Comparison of ENCODE assay signal across 18 cellular contexts in the genomic region with DNA sequence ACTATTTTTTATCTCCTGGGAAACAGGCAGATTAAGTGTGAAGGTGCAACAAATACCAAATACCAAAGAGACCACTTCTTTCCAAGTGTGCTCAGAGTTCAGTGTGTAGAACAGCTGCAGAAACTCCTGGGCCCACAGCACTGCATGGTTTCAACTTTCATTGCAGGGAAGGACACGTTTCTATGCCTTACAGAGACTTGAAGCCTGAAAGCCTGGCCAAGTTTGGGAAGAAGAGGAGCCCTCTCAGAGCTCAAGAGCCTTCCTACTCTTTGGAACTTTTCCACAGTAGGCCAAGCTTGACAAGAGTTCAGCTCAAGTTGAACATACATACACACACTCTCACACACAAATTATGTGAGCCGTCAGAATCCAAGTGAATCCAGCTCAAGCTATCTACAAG. TPM values are rescaled to one million over a fixed set of nuclear protein-coding genes. Genes with fewer than 3 reads are reported as not detected.
DNase-seq lines count a peak whose midpoint lies in the region; ATAC-seq and TF ChIP-seq lines count a peak whose summit lies in the region.
"Had no signal": no experiment of that assay in that cellular context is flagged by ENCODE, and none has a peak within 500 bp of the region (broad histone marks: within the 10 kb centered on the region; RNA-seq: fewer than 3 reads in every experiment).

No MANE protein-coding gene starts in this region.

- ATAC-seq in IMR-90 (ENCODE audit: low read depth) (no peak), HG03280 (IDR thresholded peaks at IDR 0.05; ENCODE audit: unreplicated experiment) (no peak), GM21515 (IDR thresholded peaks at IDR 0.05; ENCODE audit: unreplicated experiment) (no peak)

- H3K4me3 Mint-ChIP-seq in mesothelial cell of epicardium = peak overlapping the region; percentile 88
- no peak overlapping the region for H3K4me3 Mint-ChIP-seq in activated T-helper 1 cell treated with anti-CD3 and anti-CD28 coated beads, Interleukin-12 subunit alpha, Interleukin-12 subunit beta, Interleukin-2, Interleukin-4 antibody, amounts not matched to agents 30 ng/mL and 10 ng/mL and 1 ng/mL, durations not matched to agents 14 hours and 24 hours and 36 hours
- H3K4me3 Mint-ChIP-seq: activated CD4-positive, alpha-beta T cell treated with anti-CD3 and anti-CD28 coated beads, Interleukin-2, amount 10 ng/mL, durations not matched to agents 24 days and 14 days; H9 had no signal

- H3K18ac ChIP-seq in IMR-90 (ENCODE audit: low read depth, low read length) = no peak overlapping the region

- H3K4me1 ChIP-seq in IMR-90 (ENCODE audit: control insufficient read depth, insufficient read depth, low read length) (peaks cover 28% of the 10 kb centered on the region), subcutaneous abdominal adipose tissue (ENCODE audit: control insufficient read depth in 5 of 5, insufficient read depth in 5 of 5, low read length in 5 of 5) (peaks cover 11 to 78% (median 63%) of the 10 kb centered on the region in 5 donors)

- H2BK20ac ChIP-seq in IMR-90 (ENCODE audit: low read depth, low read length) = no peak overlapping the region

- dilution Hi-C loops in IMR-90 (cut with HindIII; ENCODE audit: low sequenced_read_pairs, unreplicated experiment) = no loop called here

- no peak overlapping the region for H3K56ac ChIP-seq in IMR-90 (ENCODE audit: extremely low read depth, insufficient read depth, low read length)

- H2AK5ac ChIP-seq in IMR-90 (ENCODE audit: low read depth, low read length) = peak overlapping the region; percentile 19

- peak overlapping the region; percentile 100 for H3K27ac Mint-ChIP-seq in mesothelial cell of epicardium
- H3K27ac Mint-ChIP-seq in activated T-helper 1 cell treated with anti-CD3 and anti-CD28 coated beads, Interleukin-12 subunit alpha, Interleukin-12 subunit beta, Interleukin-2, Interleukin-4 antibody, amounts not matched to agents 30 ng/mL and 10 ng/mL and 1 ng/mL, durations not matched to agents 14 hours and 24 hours and 36 hours = no peak overlapping the region
- H3K27ac Mint-ChIP-seq: activated CD4-positive, alpha-beta T cell treated with anti-CD3 and anti-CD28 coated beads, Interleukin-2, amount 10 ng/mL, durations not matched to agents 24 days and 14 days; H9 had no signal

- no peak overlapping the region for H4K8ac ChIP-seq in IMR-90 (ENCODE audit: low read depth in 2 of 2, low read length in 2 of 2)

- H3K79me1 ChIP-seq in IMR-90 (ENCODE audit: low read depth in 1 of 2, low read length in 2 of 2) = peaks cover 20 to 48% of the 10 kb centered on the region in 2 experiments

- H3K4ac ChIP-seq in IMR-90 (ENCODE audit: low read depth, low read length) = peak overlapping the region; percentile 3; the same call in 1 of the 2 replicates

- no peak overlapping the region for H2AFZ ChIP-seq in IMR-90 (replicated peaks; ENCODE audit: low read length, poor library complexity)

- H3K27me3 ChIP-seq in IMR-90 (ENCODE audit: control insufficient read depth, insufficient read depth, low read length) (no peaks in the 10 kb centered on the region), subcutaneous abdominal adipose tissue (ENCODE audit: control insufficient read depth in 5 of 5, insufficient read depth in 4 of 5, low read length in 5 of 5) (no peaks in the 10 kb centered on the region)
- H3K27me3 ChIP-seq: ovary had no signal

- no peak for TF ChIP-seq CTCF in IMR-90 (conservative IDR thresholded peaks at IDR 0.05; ENCODE audit: low read depth, low read length)
- TF ChIP-seq CTCF in mesothelial cell of epicardium (IDR thresholded peaks at IDR 0.05; ENCODE audit: unreplicated experiment) = no peak

- H3K4me2 ChIP-seq in IMR-90 (ENCODE audit: low read depth, low read length) = peak overlapping the region; percentile 10; the same call in 1 of the 2 replicates

- no peak overlapping the region for H2BK15ac ChIP-seq in IMR-90 (ENCODE audit: low read depth, low read length)

- no peak for TF ChIP-seq POLR2A in IMR-90 (IDR thresholded peaks at IDR 0.05; ENCODE audit: low read depth, low read length)

- 0 out of 2 replicates have a peak overlapping the region, but pooled peaks have one; percentile 9 for H2BK120ac ChIP-seq in IMR-90 (ENCODE audit: low read depth, low read length)

- DNase-seq in IMR-90 = peak; percentile 78
- peak; percentile 23 for DNase-seq in ecto neural progenitor cell (ENCODE audit: low spot score)
- DNase-seq in mesothelial cell of epicardium (ENCODE audit: low spot score in 2 of 2, unreplicated experiment in 2 of 2) = no peak
- DNase-seq in activated T-helper 1 cell treated with anti-CD3 and anti-CD28 coated beads, Interleukin-12 subunit alpha, Interleukin-12 subunit beta, Interleukin-2, Interleukin-4 antibody, amounts not matched to agents 30 ng/mL and 10 ng/mL and 1 ng/mL, durations not matched to agents 14 hours and 24 hours and 36 hours (ENCODE audit: low spot score) = no peak
- DNase-seq: activated CD4-positive, alpha-beta T cell treated with anti-CD3 and anti-CD28 coated beads, Interleukin-2, amount 10 ng/mL, durations not matched to agents 24 days and 14 days; activated naive CD4-positive, alpha-beta T cell treated with anti-CD3 and anti-CD28 coated beads, Interleukin-2, amount 50 U/mL, for 16 hours; DMS153; effector memory CD4-positive, alpha-beta T cell; H9; hypothalamus; NCI-H1105; NCI-H2171; ovary had no signal

- H3K9me3 Mint-ChIP-seq in mesothelial cell of epicardium = no peaks in the 10 kb centered on the region
- H3K9me3 Mint-ChIP-seq in activated T-helper 1 cell treated with anti-CD3 and anti-CD28 coated beads, Interleukin-12 subunit alpha, Interleukin-12 subunit beta, Interleukin-2, Interleukin-4 antibody, amounts not matched to agents 30 ng/mL and 10 ng/mL and 1 ng/mL, durations not matched to agents 14 hours and 24 hours and 36 hours = no peaks in the 10 kb centered on the region

- in situ Hi-C loops in IMR-90 (cut with MboI; ENCODE audit: low sequenced_read_pairs) = no loop called here

- no peak overlapping the region; the same call in 1 of the 2 replicates for H3K9ac ChIP-seq in IMR-90 (ENCODE audit: low read depth, low read length)
- no peak overlapping the region for H3K9ac ChIP-seq in subcutaneous abdominal adipose tissue (ENCODE audit: low read length in 5 of 5)

- CTCF ChIA-PET in IMR-90 (lab: Yijun Ruan, JAX) = interaction anchor here (1.0 kb wide), 1 partner anchor 17 kb away, joined by 4 read pairs; no protein-coding TSS in a partner anchor

- no peaks in the 10 kb centered on the region for H3K27me3 Mint-ChIP-seq in mesothelial cell of epicardium (ENCODE audit: low read depth)
- H3K27me3 Mint-ChIP-seq in activated T-helper 1 cell treated with anti-CD3 and anti-CD28 coated beads, Interleukin-12 subunit alpha, Interleukin-12 subunit beta, Interleukin-2, Interleukin-4 antibody, amounts not matched to agents 30 ng/mL and 10 ng/mL and 1 ng/mL, durations not matched to agents 14 hours and 24 hours and 36 hours (ENCODE audit: insufficient read depth) = peaks cover 47% of the 10 kb centered on the region

- 17% methylated on average over 1 of the region's 2 CpGs; no CpG with 5 or more reads in 1 of the 2 experiments for WGBS in IMR-90 (ENCODE audit: extremely low coverage in 2 of 2, insufficient read length in 1 of 2), 2 experiments

- peaks cover 7% of the 10 kb centered on the region for H3K9me1 ChIP-seq in IMR-90 (ENCODE audit: insufficient read depth, low read length)

- H4K91ac ChIP-seq in IMR-90 (ENCODE audit: insufficient read depth, low read depth, low read length) = no peak overlapping the region

- no TSS peak for BruUV-seq in IMR-90 (replicated peaks; lab: Mats Ljungman, UMichigan)

- intact Hi-C loops in IMR-90 (cut with micrococcal nuclease) = loop anchor here (2.0 kb wide), 1 partner anchor 31 kb away; no protein-coding TSS in a partner anchor
- intact Hi-C loops in activated T-helper 1 cell treated with anti-CD3 and anti-CD28 coated beads, Interleukin-12 subunit alpha, Interleukin-12 subunit beta, Interleukin-2, Interleukin-4 antibody, amounts not matched to agents 30 ng/mL and 10 ng/mL and 1 ng/mL, durations not matched to agents 14 hours and 24 hours and 36 hours (cut with micrococcal nuclease) = no loop called here

- H3K23ac ChIP-seq in IMR-90 (ENCODE audit: low read depth, low read length) = peak overlapping the region; percentile 51

- H4K5ac ChIP-seq in IMR-90 (ENCODE audit: low read depth, low read length) = no peak overlapping the region

- TF ChIP-seq RAD21 in IMR-90 (IDR thresholded peaks at IDR 0.05; ENCODE audit: low read length) = no peak

- no peak overlapping the region; the same call in 1 of the 2 replicates for H3K14ac ChIP-seq in IMR-90 (replicated peaks; ENCODE audit: low read depth, low read length)

- H2BK5ac ChIP-seq in IMR-90 (ENCODE audit: low read depth, low read length, poor library complexity, severe bottlenecking) = no peak overlapping the region

- peaks cover 24% of the 10 kb centered on the region for H3K36me3 Mint-ChIP-seq in mesothelial cell of epicardium
- no peaks in the 10 kb centered on the region for H3K36me3 Mint-ChIP-seq in activated T-helper 1 cell treated with anti-CD3 and anti-CD28 coated beads, Interleukin-12 subunit alpha, Interleukin-12 subunit beta, Interleukin-2, Interleukin-4 antibody, amounts not matched to agents 30 ng/mL and 10 ng/mL and 1 ng/mL, durations not matched to agents 14 hours and 24 hours and 36 hours (ENCODE audit: low read depth)

- H2AK9ac ChIP-seq in IMR-90 (replicated peaks; ENCODE audit: low read depth, low read length, poor library complexity) = no peak overlapping the region

- H3K36me3 ChIP-seq in IMR-90 (ENCODE audit: control insufficient read depth, insufficient read depth, low read length) (peaks cover 3% of the 10 kb centered on the region; the same call in 1 of the 2 replicates), subcutaneous abdominal adipose tissue (ENCODE audit: control insufficient read depth in 5 of 5, insufficient read depth in 5 of 5, low read length in 5 of 5) (peaks cover 0 to 14% (median 10%) of the 10 kb centered on the region in 5 donors)
- H3K36me3 ChIP-seq: ovary had no signal

- no peaks in the 10 kb centered on the region for H4K20me1 ChIP-seq in IMR-90 (ENCODE audit: insufficient read depth, low read length)

- H3K4me1 Mint-ChIP-seq in mesothelial cell of epicardium = peaks cover 84% of the 10 kb centered on the region
- H3K4me1 Mint-ChIP-seq in activated T-helper 1 cell treated with anti-CD3 and anti-CD28 coated beads, Interleukin-12 subunit alpha, Interleukin-12 subunit beta, Interleukin-2, Interleukin-4 antibody, amounts not matched to agents 30 ng/mL and 10 ng/mL and 1 ng/mL, durations not matched to agents 14 hours and 24 hours and 36 hours (ENCODE audit: low read depth) = peaks cover under 1% of the 10 kb centered on the region
- H3K4me1 Mint-ChIP-seq: activated CD4-positive, alpha-beta T cell treated with anti-CD3 and anti-CD28 coated beads, Interleukin-2, amount 10 ng/mL, durations not matched to agents 24 days and 14 days had no signal

- H3K27ac ChIP-seq in IMR-90 (ENCODE audit: insufficient read depth, low read length) (peak overlapping the region; percentile 33; the same call in 1 of the 2 replicates), subcutaneous abdominal adipose tissue (ENCODE audit: low read depth, low read length) (peak overlapping the region; percentile 83)

- H3K4me3 ChIP-seq in IMR-90 (ENCODE audit: insufficient read depth, low read depth, low read length) (no peak overlapping the region), subcutaneous abdominal adipose tissue (ENCODE audit: low read depth in 1 of 5, low read length in 5 of 5) (peak overlapping the region in 2 of 5 donors; percentile 4 to 16)
- H3K4me3 ChIP-seq: ovary had no signal

- H3K9me3 ChIP-seq in IMR-90 (ENCODE audit: control insufficient read depth, insufficient read depth, low read length) = no peaks in the 10 kb centered on the region
- H3K9me3 ChIP-seq in subcutaneous abdominal adipose tissue (ENCODE audit: control insufficient read depth in 5 of 5, low read length in 5 of 5) = no peaks in the 10 kb centered on the region

- POLR2A ChIA-PET in IMR-90 (lab: Charles Lee; ENCODE audit: unreplicated experiment) = no interaction called here

RNA-seq across cellular contexts. Expression of gene HOXA4, which starts 2.5 kb away (rescaled TPM):
- total RNA-seq in IMR-90 (2012; rRNA removed) (0.36 and 1.1 TPM in 2 replicates), mesothelial cell of epicardium (51.0 to 55.9 TPM (median 54.7 TPM) in 3 replicates)
- 7.2 and 8.0 TPM in 2 replicates for polyA plus RNA-seq in IMR-90 (2012; rRNA removed)
- 4.3 and 5.1 TPM in 2 replicates for polyA plus RNA-seq in IMR-90 (2012; cell fraction: cytosol; rRNA removed)
- 4.5 and 16.6 TPM in 2 replicates for polyA plus RNA-seq in IMR-90 (2012; cell fraction: nucleus; rRNA removed; ENCODE audit: low replicate concordance)
- total RNA-seq in activated T-helper 1 cell treated with anti-CD3 and anti-CD28 coated beads, Interleukin-12 subunit alpha, Interleukin-12 subunit beta, Interleukin-2, Interleukin-4 antibody, amounts not matched to agents 30 ng/mL and 10 ng/mL and 1 ng/mL, durations not matched to agents 14 hours and 24 hours and 36 hours = not detected in 2 replicates
- total RNA-seq: activated CD4-positive, alpha-beta T cell treated with anti-CD3 and anti-CD28 coated beads, Interleukin-2, amount 10 ng/mL, durations not matched to agents 24 days and 14 days; H9; mononuclear cell had no signal

RNA-seq across cellular contexts. Expression of gene HOXA5, which starts 15.4 kb away (rescaled TPM):
- total RNA-seq in IMR-90 (2012; rRNA removed) (19.9 and 23.9 TPM in 2 replicates), mesothelial cell of epicardium (128 to 133 TPM (median 133 TPM) in 3 replicates)
- polyA plus RNA-seq in IMR-90 (2012; rRNA removed) = 28.1 and 29.4 TPM in 2 replicates
- polyA plus RNA-seq in IMR-90 (2012; cell fraction: cytosol; rRNA removed) = 27.6 and 56.3 TPM in 2 replicates
- polyA plus RNA-seq in IMR-90 (2012; cell fraction: nucleus; rRNA removed; ENCODE audit: low replicate concordance) = 34.9 and 41.0 TPM in 2 replicates
- total RNA-seq in activated T-helper 1 cell treated with anti-CD3 and anti-CD28 coated beads, Interleukin-12 subunit alpha, Interleukin-12 subunit beta, Interleukin-2, Interleukin-4 antibody, amounts not matched to agents 30 ng/mL and 10 ng/mL and 1 ng/mL, durations not matched to agents 14 hours and 24 hours and 36 hours = not detected in 2 replicates
- total RNA-seq: activated CD4-positive, alpha-beta T cell treated with anti-CD3 and anti-CD28 coated beads, Interleukin-2, amount 10 ng/mL, durations not matched to agents 24 days and 14 days; H9 had no signal

RNA-seq across cellular contexts. Expression of gene HOXA6, which starts 19.5 kb away (rescaled TPM):
- total RNA-seq in IMR-90 (2012; rRNA removed) (1.4 and 1.7 TPM in 2 replicates), mesothelial cell of epicardium (43.7 to 45.6 TPM (median 44.4 TPM) in 3 replicates)
- 1.8 and 2.1 TPM in 2 replicates for polyA plus RNA-seq in IMR-90 (2012; rRNA removed)
- polyA plus RNA-seq in IMR-90 (2012; cell fraction: cytosol; rRNA removed) = 0.50 and 1.7 TPM in 2 replicates
- 3.9 and 5.3 TPM in 2 replicates for polyA plus RNA-seq in IMR-90 (2012; cell fraction: nucleus; rRNA removed; ENCODE audit: low replicate concordance)
- total RNA-seq in activated T-helper 1 cell treated with anti-CD3 and anti-CD28 coated beads, Interleukin-12 subunit alpha, Interleukin-12 subunit beta, Interleukin-2, Interleukin-4 antibody, amounts not matched to agents 30 ng/mL and 10 ng/mL and 1 ng/mL, durations not matched to agents 14 hours and 24 hours and 36 hours = not detected in 2 replicates
- total RNA-seq: activated CD4-positive, alpha-beta T cell treated with anti-CD3 and anti-CD28 coated beads, Interleukin-2, amount 10 ng/mL, durations not matched to agents 24 days and 14 days; cardiac septum; H9; mononuclear cell had no signal

RNA-seq across cellular contexts. Expression of gene HOXA3, which starts 24.3 kb away (rescaled TPM):
- total RNA-seq in IMR-90 (2012; rRNA removed) = 0.83 and 0.90 TPM in 2 replicates
- polyA plus RNA-seq in IMR-90 (2012; rRNA removed) = 5.4 and 8.8 TPM in 2 replicates
- polyA plus RNA-seq in IMR-90 (2012; cell fraction: cytosol; rRNA removed) = 4.3 and 8.1 TPM in 2 replicates
- 17.8 and 28.7 TPM in 2 replicates for polyA plus RNA-seq in IMR-90 (2012; cell fraction: nucleus; rRNA removed; ENCODE audit: low replicate concordance)
- total RNA-seq in mesothelial cell of epicardium = 197 to 209 TPM (median 201 TPM) in 3 replicates
- not detected in 2 replicates for total RNA-seq in activated T-helper 1 cell treated with anti-CD3 and anti-CD28 coated beads, Interleukin-12 subunit alpha, Interleukin-12 subunit beta, Interleukin-2, Interleukin-4 antibody, amounts not matched to agents 30 ng/mL and 10 ng/mL and 1 ng/mL, durations not matched to agents 14 hours and 24 hours and 36 hours
- total RNA-seq: activated CD4-positive, alpha-beta T cell treated with anti-CD3 and anti-CD28 coated beads, Interleukin-2, amount 10 ng/mL, durations not matched to agents 24 days and 14 days; H9 had no signal

RNA-seq across cellular contexts. Expression of gene HOXA2, which starts 25.6 kb away (rescaled TPM):
- total RNA-seq in IMR-90 (2012; rRNA removed) = 1.6 and 1.7 TPM in 2 replicates
- polyA plus RNA-seq in IMR-90 (2012; rRNA removed) = 2.4 and 3.9 TPM in 2 replicates
- 0.93 and 1.8 TPM in 2 replicates for polyA plus RNA-seq in IMR-90 (2012; cell fraction: cytosol; rRNA removed)
- 5.2 and 14.9 TPM in 2 replicates for polyA plus RNA-seq in IMR-90 (2012; cell fraction: nucleus; rRNA removed; ENCODE audit: low replicate concordance)
- 30.3 to 33.9 TPM (median 30.8 TPM) in 3 replicates for total RNA-seq in mesothelial cell of epicardium
- total RNA-seq in activated T-helper 1 cell treated with anti-CD3 and anti-CD28 coated beads, Interleukin-12 subunit alpha, Interleukin-12 subunit beta, Interleukin-2, Interleukin-4 antibody, amounts not matched to agents 30 ng/mL and 10 ng/mL and 1 ng/mL, durations not matched to agents 14 hours and 24 hours and 36 hours = not detected in 2 replicates
- total RNA-seq: activated CD4-positive, alpha-beta T cell treated with anti-CD3 and anti-CD28 coated beads, Interleukin-2, amount 10 ng/mL, durations not matched to agents 24 days and 14 days; H9 had no signal

Comparison
In these comparisons a context has a peak if more than half of its experiments do, and no peak if none do; other contexts are left out.
1. DNase-seq: peak in IMR-90 (single experiment) and ecto neural progenitor cell (single experiment); none in mesothelial cell of epicardium (0 of 2) and activated T-helper 1 cell treated with anti-CD3 and anti-CD28 coated beads, Interleukin-12 subunit alpha, Interleukin-12 subunit beta, Interleukin-2, Interleukin-4 antibody, amounts not matched to agents 30 ng/mL and 10 ng/mL and 1 ng/mL, durations not matched to agents 14 hours and 24 hours and 36 hours (single experiment).
2. RNA of gene HOXA4, which starts 2.5 kb away (total RNA-seq): 51.0 to 55.9 TPM in mesothelial cell of epicardium; 0.36 to 1.1 TPM in IMR-90 and not detected in activated T-helper 1 cell treated with anti-CD3 and anti-CD28 coated beads, Interleukin-12 subunit alpha, Interleukin-12 subunit beta, Interleukin-2, Interleukin-4 antibody, amounts not matched to agents 30 ng/mL and 10 ng/mL and 1 ng/mL, durations not matched to agents 14 hours and 24 hours and 36 hours; every median in the first group is over 10 times any median in the second.
3. RNA of gene HOXA5, which starts 15.4 kb away (total RNA-seq): 128 to 133 TPM in mesothelial cell of epicardium and 19.9 to 23.9 TPM in IMR-90; not detected in activated T-helper 1 cell treated with anti-CD3 and anti-CD28 coated beads, Interleukin-12 subunit alpha, Interleukin-12 subunit beta, Interleukin-2, Interleukin-4 antibody, amounts not matched to agents 30 ng/mL and 10 ng/mL and 1 ng/mL, durations not matched to agents 14 hours and 24 hours and 36 hours; every median in the first group is over 10 times any median in the second.
4. RNA of gene HOXA6, which starts 19.5 kb away (total RNA-seq): 43.7 to 45.6 TPM in mesothelial cell of epicardium; 1.4 to 1.7 TPM in IMR-90 and not detected in activated T-helper 1 cell treated with anti-CD3 and anti-CD28 coated beads, Interleukin-12 subunit alpha, Interleukin-12 subunit beta, Interleukin-2, Interleukin-4 antibody, amounts not matched to agents 30 ng/mL and 10 ng/mL and 1 ng/mL, durations not matched to agents 14 hours and 24 hours and 36 hours; every median in the first group is over 10 times any median in the second.